Comparison of ENCODE assay signal across 8 cellular contexts in the genomic region with DNA sequence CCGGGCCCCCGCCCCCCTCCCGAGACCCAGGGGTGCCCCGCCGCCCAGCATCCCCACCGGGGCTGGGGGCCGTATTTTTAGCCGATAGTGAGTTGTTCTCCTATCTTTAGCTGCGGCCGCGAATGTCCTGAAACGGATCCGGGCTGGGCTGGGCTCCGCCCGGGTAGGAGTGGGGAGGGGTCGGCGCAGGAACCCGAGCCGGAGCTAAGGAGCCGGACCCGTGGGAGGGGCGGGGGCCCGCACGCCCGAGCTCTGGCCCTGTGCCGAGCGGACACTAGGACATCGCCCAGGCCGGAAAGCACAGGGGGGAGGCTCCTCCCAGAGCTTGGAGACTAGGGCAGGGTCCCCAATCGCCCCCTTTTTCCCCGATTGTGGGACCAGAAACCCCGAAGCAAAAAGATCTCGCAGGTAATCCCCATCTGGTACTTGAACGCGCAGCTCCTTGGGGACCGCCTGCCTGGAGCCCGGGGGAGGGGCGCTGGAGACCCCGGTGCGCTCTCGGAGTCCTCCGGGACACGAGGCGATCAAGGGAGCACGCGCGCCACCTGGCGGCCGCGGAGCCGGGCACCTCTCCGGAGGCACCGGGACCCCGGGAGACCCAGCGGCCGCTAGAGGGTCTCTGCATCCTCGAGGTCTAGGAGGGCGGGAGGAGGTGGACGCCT. TPM values are rescaled to one million over a fixed set of nuclear protein-coding genes. Genes with fewer than 3 reads are reported as not detected.
DNase-seq lines count a peak whose midpoint lies in the region; ATAC-seq, FAIRE-seq and TF ChIP-seq lines count a peak whose summit lies in the region.

No MANE protein-coding gene starts in this region.

- H3K4me3 Mint-ChIP-seq in activated T-helper 2 cell treated with anti-CD3 and anti-CD28 coated beads, Interferon-gamma antibody, Interleukin-2, Interleukin-4, amounts not matched to agents 10 μg/mL and 5 μg/mL and 100 μg/mL, durations not matched to agents 14 hours and 24 hours and 36 hours (ENCODE audit: low read depth): peak overlapping the region; percentile 80
- peak overlapping the region; percentile 81 for H3K4me3 Mint-ChIP-seq in natural killer cell

- DNase-seq in GM12892 (ENCODE audit: insufficient read length): peak; percentile 82
- peak; percentile 61 for DNase-seq in RWPE1 (ENCODE audit: low spot score)
- DNase-seq in activated T-helper 2 cell treated with anti-CD3 and anti-CD28 coated beads, Interferon-gamma antibody, Interleukin-2, Interleukin-4, amounts not matched to agents 10 μg/mL and 5 μg/mL and 100 μg/mL, durations not matched to agents 14 hours and 24 hours and 36 hours (ENCODE audit: low spot score): peak; percentile 75
- DNase-seq in fibroblast of mammary gland (ENCODE audit: low read depth): peak; percentile 68
- DNase-seq in natural killer cell: peak; percentile 79
- DNase-seq in stimulated activated naive CD4-positive, alpha-beta T cell treated with Interleukin-2 at 50 U/mL for 16 hours (lab: John Stamatoyannopoulos, UW): peak; percentile 75

- no peaks in the 10 kb centered on the region for H3K9me3 Mint-ChIP-seq in activated T-helper 2 cell treated with anti-CD3 and anti-CD28 coated beads, Interferon-gamma antibody, Interleukin-2, Interleukin-4, amounts not matched to agents 10 μg/mL and 5 μg/mL and 100 μg/mL, durations not matched to agents 14 hours and 24 hours and 36 hours
- H3K9me3 Mint-ChIP-seq in natural killer cell: no peaks in the 10 kb centered on the region

- peaks cover 9% of the 10 kb centered on the region for H3K4me1 Mint-ChIP-seq in activated T-helper 2 cell treated with anti-CD3 and anti-CD28 coated beads, Interferon-gamma antibody, Interleukin-2, Interleukin-4, amounts not matched to agents 10 μg/mL and 5 μg/mL and 100 μg/mL, durations not matched to agents 14 hours and 24 hours and 36 hours (ENCODE audit: low read depth)
- peaks cover 0 to 5% of the 10 kb centered on the region in 2 donors for H3K4me1 Mint-ChIP-seq in natural killer cell

- no peak for TF ChIP-seq POLR2A in GM12892 (IDR thresholded peaks at IDR 0.05; ENCODE audit: low read depth, low read length)

- peak overlapping the region; percentile 97 for H3K27ac ChIP-seq in RWPE1

- peak overlapping the region; percentile 90 for H3K4me3 ChIP-seq in fibroblast of mammary gland (ENCODE audit: control insufficient read depth, low read depth, low read length)

- FAIRE-seq in GM12892 (lab: Jason Lieb, UNC): peak; percentile 27

- ATAC-seq in natural killer cell (peak; percentile 67 to 74 (median 70)), GM21515 (IDR thresholded peaks at IDR 0.05; ENCODE audit: unreplicated experiment) (no peak)

- peak; percentile 96 for TF ChIP-seq CTCF in RWPE1 (conservative IDR thresholded peaks at IDR 0.05; ENCODE audit: low read depth)
- TF ChIP-seq CTCF in fibroblast of mammary gland (conservative IDR thresholded peaks at IDR 0.05; ENCODE audit: control insufficient read depth, insufficient read depth, low read depth, low read length): peak; percentile 61
- peak; percentile 99 for TF ChIP-seq CTCF in natural killer cell (IDR thresholded peaks at IDR 0.05)

- peak; percentile 63; the same call in 1 of the 2 replicates for TF ChIP-seq RAD21 in Ishikawa (IDR thresholded peaks at IDR 0.05; ENCODE audit: low read depth)

- no peaks in the 10 kb centered on the region for H3K36me3 Mint-ChIP-seq in activated T-helper 2 cell treated with anti-CD3 and anti-CD28 coated beads, Interferon-gamma antibody, Interleukin-2, Interleukin-4, amounts not matched to agents 10 μg/mL and 5 μg/mL and 100 μg/mL, durations not matched to agents 14 hours and 24 hours and 36 hours (ENCODE audit: low read depth)
- H3K36me3 Mint-ChIP-seq in natural killer cell: no peaks in the 10 kb centered on the region

- TF ChIP-seq EP300 in Ishikawa (IDR thresholded peaks at IDR 0.05; ENCODE audit: borderline replicate concordance): no peak

- H3K27me3 Mint-ChIP-seq in activated T-helper 2 cell treated with anti-CD3 and anti-CD28 coated beads, Interferon-gamma antibody, Interleukin-2, Interleukin-4, amounts not matched to agents 10 μg/mL and 5 μg/mL and 100 μg/mL, durations not matched to agents 14 hours and 24 hours and 36 hours (ENCODE audit: low read depth): no peaks in the 10 kb centered on the region
- peaks cover 0 to 12% of the 10 kb centered on the region in 2 donors for H3K27me3 Mint-ChIP-seq in natural killer cell (ENCODE audit: low read depth in 2 of 2)

- intact Hi-C loops in activated T-helper 2 cell treated with anti-CD3 and anti-CD28 coated beads, Interferon-gamma antibody, Interleukin-2, Interleukin-4, amounts not matched to agents 10 μg/mL and 5 μg/mL and 100 μg/mL, durations not matched to agents 14 hours and 24 hours and 36 hours (cut with micrococcal nuclease): loop anchor here (2.0 to 5.0 kb wide), 2 partner anchors 17 to 98 kb away; partner anchors contain the start of gene DPF2
- intact Hi-C loops in natural killer cell (cut with micrococcal nuclease): loop anchor here (1.0 to 5.0 kb wide), 3 partner anchors 40 to 203 kb away; partner anchors contain the start of gene TM7SF2

- POLR2A ChIA-PET in RWPE1 (lab: Yijun Ruan, JAX; ENCODE audit: low non-redundant PET): interaction anchor here (1.7 kb wide), 1 partner anchor 53 kb away, joined by 3 read pairs; the partner anchor contains the start of gene POLA2

- no peak overlapping the region for H3K27ac Mint-ChIP-seq in activated T-helper 2 cell treated with anti-CD3 and anti-CD28 coated beads, Interferon-gamma antibody, Interleukin-2, Interleukin-4, amounts not matched to agents 10 μg/mL and 5 μg/mL and 100 μg/mL, durations not matched to agents 14 hours and 24 hours and 36 hours
- H3K27ac Mint-ChIP-seq in natural killer cell: peak overlapping the region in 1 of 2 donors; percentile 42

- CTCF ChIA-PET in RWPE1 (lab: Yijun Ruan, JAX): interaction anchor here (0.6 to 3.0 kb wide), 27 partner anchors 9 to 594 kb away, joined by 3 to 83 read pairs (median 4); partner anchors contain the start of genes DPF2 and POLA2

TF ChIP-seq in Ishikawa, 13 proteins besides CTCF, POLR2A, EP300 and RAD21:
- TF ChIP-seq MAX (IDR thresholded peaks at IDR 0.05) (peak; percentile 90), FOXM1 (IDR thresholded peaks at IDR 0.05; ENCODE audit: borderline replicate concordance, low read depth) (no peak), CREB1 (IDR thresholded peaks at IDR 0.05; ENCODE audit: low read depth) (no peak), TAF1 (IDR thresholded peaks at IDR 0.05; ENCODE audit: low read depth) (no peak), TEAD4 (IDR thresholded peaks at IDR 0.05) (no peak), TCF12 (IDR thresholded peaks at IDR 0.05; ENCODE audit: low read depth) (peak; percentile 8; the same call in 1 of the 2 replicates), ZBTB7A (IDR thresholded peaks at IDR 0.05; ENCODE audit: low read depth) (peak; percentile 100), NFIC (IDR thresholded peaks at IDR 0.05) (peak; percentile 64), CEBPB (IDR thresholded peaks at IDR 0.05) (no peak), YY1 (IDR thresholded peaks at IDR 0.05; ENCODE audit: low read depth) (no peak)
- TF ChIP-seq, protein P1, sequence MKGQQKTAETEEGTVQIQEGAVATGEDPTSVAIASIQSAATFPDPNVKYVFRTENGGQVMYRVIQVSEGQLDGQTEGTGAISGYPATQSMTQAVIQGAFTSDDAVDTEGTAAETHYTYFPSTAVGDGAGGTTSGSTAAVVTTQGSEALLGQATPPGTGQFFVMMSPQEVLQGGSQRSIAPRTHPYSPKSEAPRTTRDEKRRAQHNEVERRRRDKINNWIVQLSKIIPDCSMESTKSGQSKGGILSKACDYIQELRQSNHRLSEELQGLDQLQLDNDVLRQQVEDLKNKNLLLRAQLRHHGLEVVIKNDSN (IDR thresholded peaks at IDR 0.05): no peak

RNA-seq across cellular contexts. Expression of gene CDC42EP2, which starts 0.7 kb away (rescaled TPM):
- polyA plus RNA-seq in GM12892 (2012; ENCODE audit: missing spikeins): not detected
- total RNA-seq in activated T-helper 2 cell treated with anti-CD3 and anti-CD28 coated beads, Interferon-gamma antibody, Interleukin-2, Interleukin-4, amounts not matched to agents 10 μg/mL and 5 μg/mL and 100 μg/mL, durations not matched to agents 14 hours and 24 hours and 36 hours: 3.4 and 5.1 TPM in 2 replicates
- 1 to 10 TPM; 1.4 to 1.5 (median 1.5) TPM for total RNA-seq in natural killer cell

RNA-seq across cellular contexts. Expression of gene DPF2, which starts 18.3 kb away (rescaled TPM):
- polyA plus RNA-seq in GM12892 (2012; ENCODE audit: missing spikeins): 30.6 TPM
- 77.0 and 78.1 TPM in 2 replicates for total RNA-seq in activated T-helper 2 cell treated with anti-CD3 and anti-CD28 coated beads, Interferon-gamma antibody, Interleukin-2, Interleukin-4, amounts not matched to agents 10 μg/mL and 5 μg/mL and 100 μg/mL, durations not matched to agents 14 hours and 24 hours and 36 hours
- total RNA-seq in natural killer cell: 100 to 1,000 TPM in 1 of 3 donors, 10 to 100 TPM in 2; 69.6 to 102 (median 89.1) TPM

RNA-seq across cellular contexts. Expression of gene TIGD3, which starts 39.2 kb away (rescaled TPM):
- polyA plus RNA-seq in GM12892 (2012; ENCODE audit: missing spikeins): 0.40 TPM
- 1.3 and 1.6 TPM in 2 replicates for total RNA-seq in activated T-helper 2 cell treated with anti-CD3 and anti-CD28 coated beads, Interferon-gamma antibody, Interleukin-2, Interleukin-4, amounts not matched to agents 10 μg/mL and 5 μg/mL and 100 μg/mL, durations not matched to agents 14 hours and 24 hours and 36 hours
- 1 to 10 TPM in 2 of 3 donors, under 1 TPM in 1; 0.70 to 2.2 (median 1.2) TPM for total RNA-seq in natural killer cell

RNA-seq across cellular contexts. Expression of gene POLA2, which starts 53.6 kb away (rescaled TPM):
- 43.0 TPM for polyA plus RNA-seq in GM12892 (2012; ENCODE audit: missing spikeins)
- 74.5 and 74.6 TPM in 2 replicates for total RNA-seq in activated T-helper 2 cell treated with anti-CD3 and anti-CD28 coated beads, Interferon-gamma antibody, Interleukin-2, Interleukin-4, amounts not matched to agents 10 μg/mL and 5 μg/mL and 100 μg/mL, durations not matched to agents 14 hours and 24 hours and 36 hours
- 10 to 100 TPM; 21.2 to 24.2 (median 22.7) TPM for total RNA-seq in natural killer cell
